In genomic region chr17:42363767-42364585, GRCh38 we compare ENCODE assay signal across 13 cellular contexts. TPM values are rescaled to one million over a fixed set of nuclear protein-coding genes. Genes with fewer than 3 reads are reported as not detected.
DNase-seq lines count a peak whose midpoint lies in the region; ATAC-seq and TF ChIP-seq lines count a peak whose summit lies in the region.
"Had no signal": no experiment of that assay in that cellular context is flagged by ENCODE, and none has a peak within 500 bp of the region (broad histone marks: within the 10 kb centered on the region; RNA-seq: fewer than 3 reads in every experiment).

No MANE protein-coding gene starts in this region.

- H3K9me3 Mint-ChIP-seq in CD8-positive, alpha-beta T cell: no peaks in the 10 kb centered on the region
- H3K9me3 Mint-ChIP-seq in natural killer cell (no peaks in the 10 kb centered on the region), type B pancreatic cell (no peaks in the 10 kb centered on the region)

- DNase-seq in CD8-positive, alpha-beta T cell: no peak
- DNase-seq in OCI-M1 (lab: John Stamatoyannopoulos, UW) (peak; percentile 62), breast epithelium (ENCODE audit: low spot score in 2 of 2) (no peak), natural killer cell (no peak), testis (no peak), type B pancreatic cell (ENCODE audit: extremely low spot score, unreplicated experiment) (no peak)
- DNase-seq: DMS153; effector CD8-positive, alpha-beta T cell; NCI-H1105; stimulated activated CD8-positive, alpha-beta memory T cell treated with anti-CD3 and anti-CD28 coated beads, Interleukin-4, amount 100 ng/mL, for 48 hours had no signal

- no peaks in the 10 kb centered on the region for H3K36me3 ChIP-seq in CD8-positive, alpha-beta T cell (ENCODE audit: insufficient read depth, low read length)
- H3K36me3 ChIP-seq in breast epithelium (no peaks in the 10 kb centered on the region), testis (ENCODE audit: low read depth, missing control alignments) (no peaks in the 10 kb centered on the region)

- POLR2A ChIA-PET in CD8-positive, alpha-beta T cell (lab: Charles Lee): interaction anchor here (2.5 to 3.6 kb wide), 2 partner anchors 25 kb away, joined by 13 to 15 read pairs; partner anchors contain the start of gene STAT3

- H3K9me3 ChIP-seq in CD8-positive, alpha-beta T cell (ENCODE audit: low read length): no peaks in the 10 kb centered on the region
- H3K9me3 ChIP-seq in breast epithelium: no peaks in the 10 kb centered on the region
- H3K9me3 ChIP-seq in testis: no peaks in the 10 kb centered on the region

- CTCF ChIA-PET in CD8-positive, alpha-beta T cell (lab: Charles Lee): interaction anchor here (0.6 kb wide), 1 partner anchor 10 kb away, joined by 3 read pairs; no protein-coding TSS in a partner anchor

- peak overlapping the region; percentile 42 for H3K27ac Mint-ChIP-seq in CD8-positive, alpha-beta T cell
- peak overlapping the region; percentile 14 to 66 for H3K27ac Mint-ChIP-seq in natural killer cell
- no peak overlapping the region for H3K27ac Mint-ChIP-seq in type B pancreatic cell
- H3K27ac Mint-ChIP-seq: progenitor cell of endocrine pancreas had no signal

- H3K4me3 ChIP-seq in CD8-positive, alpha-beta T cell (ENCODE audit: low read depth, low read length): no peak overlapping the region
- H3K4me3 ChIP-seq in breast epithelium: peak overlapping the region in 1 of 3 donors; percentile 21
- H3K4me3 ChIP-seq in testis: no peak overlapping the region

- H3K4me1 Mint-ChIP-seq in CD8-positive, alpha-beta T cell (ENCODE audit: low read depth): peaks cover 71% of the 10 kb centered on the region
- H3K4me1 Mint-ChIP-seq in natural killer cell: peaks cover 75 to 83% of the 10 kb centered on the region in 2 donors
- H3K4me1 Mint-ChIP-seq in type B pancreatic cell (ENCODE audit: unreplicated experiment): peaks cover 32% of the 10 kb centered on the region

- WGBS in testis, 2 donors: 70 to 72% methylated on average over 7 of the region's 7 CpGs

- no peaks in the 10 kb centered on the region for H3K27me3 ChIP-seq in CD8-positive, alpha-beta T cell (ENCODE audit: insufficient read depth, low read length)
- H3K27me3 ChIP-seq in breast epithelium (no peaks in the 10 kb centered on the region), testis (no peaks in the 10 kb centered on the region)

- ATAC-seq in CD8-positive, alpha-beta T cell: no peak
- ATAC-seq in natural killer cell: no peak
- no peak for ATAC-seq in HG03175 (IDR thresholded peaks at IDR 0.05; ENCODE audit: unreplicated experiment)
- no peak for ATAC-seq in HG02623 (IDR thresholded peaks at IDR 0.05; ENCODE audit: unreplicated experiment)

- no peak overlapping the region for H3K4me3 Mint-ChIP-seq in CD8-positive, alpha-beta T cell
- H3K4me3 Mint-ChIP-seq in natural killer cell: peak overlapping the region; percentile 4
- no peak overlapping the region for H3K4me3 Mint-ChIP-seq in type B pancreatic cell

- H3K4me1 ChIP-seq in CD8-positive, alpha-beta T cell (ENCODE audit: insufficient read depth, low read length): peaks cover 42% of the 10 kb centered on the region
- peaks cover 14% of the 10 kb centered on the region in 2 donors for H3K4me1 ChIP-seq in breast epithelium
- H3K4me1 ChIP-seq in testis: peaks cover 24% of the 10 kb centered on the region

- no peaks in the 10 kb centered on the region for H3K27me3 Mint-ChIP-seq in CD8-positive, alpha-beta T cell (ENCODE audit: low read depth)
- H3K27me3 Mint-ChIP-seq in natural killer cell (ENCODE audit: low read depth in 2 of 2): no peaks in the 10 kb centered on the region
- no peaks in the 10 kb centered on the region for H3K27me3 Mint-ChIP-seq in type B pancreatic cell

- TF ChIP-seq CTCF in CD8-positive, alpha-beta T cell (IDR thresholded peaks at IDR 0.05): no peak
- no peak for TF ChIP-seq CTCF in breast epithelium (IDR thresholded peaks at IDR 0.05)
- TF ChIP-seq CTCF in natural killer cell (IDR thresholded peaks at IDR 0.05): no peak
- TF ChIP-seq CTCF in testis (IDR thresholded peaks at IDR 0.05): no peak
- no peak for TF ChIP-seq CTCF in type B pancreatic cell (conservative IDR thresholded peaks at IDR 0.05)

- intact Hi-C loops in CD8-positive, alpha-beta T cell (cut with DNase I, micrococcal nuclease): no loop called here
- intact Hi-C loops in breast epithelium (cut with DNase I; ENCODE audit: low total_unique reads) (no loop called here), natural killer cell (cut with micrococcal nuclease) (no loop called here), testis (cut with DNase I; ENCODE audit: low total_unique reads) (no loop called here)

- peaks cover 40% of the 10 kb centered on the region for H3K36me3 Mint-ChIP-seq in CD8-positive, alpha-beta T cell
- H3K36me3 Mint-ChIP-seq in natural killer cell (no peaks in the 10 kb centered on the region), type B pancreatic cell (peaks cover 3% of the 10 kb centered on the region)

- no peak for TF ChIP-seq POLR2A in breast epithelium (IDR thresholded peaks at IDR 0.05)
- no peak for TF ChIP-seq POLR2A in testis (IDR thresholded peaks at IDR 0.05)

- H3K27ac ChIP-seq in CD8-positive, alpha-beta T cell (ENCODE audit: low read depth, low read length): no peak overlapping the region
- H3K27ac ChIP-seq in breast epithelium (peak overlapping the region; percentile 66 to 72), testis (peak overlapping the region in 1 of 2 donors; percentile 32)

RNA-seq across cellular contexts. Expression of gene STAT3, which starts 24.3 kb away (rescaled TPM):
- total RNA-seq in CD8-positive, alpha-beta T cell: 100 to 1,000 TPM; 338 to 343 TPM
- 100 to 1,000 TPM; 193 to 322 (median 238) TPM for total RNA-seq in breast epithelium
- 100 to 1,000 TPM; 190 to 246 (median 206) TPM for total RNA-seq in natural killer cell
- total RNA-seq in testis: 100 to 1,000 TPM; 107 to 117 TPM
- polyA plus RNA-seq in testis (ENCODE audit: insufficient read depth, low read depth, low replicate concordance): 69.5 TPM
- total RNA-seq in type B pancreatic cell (ENCODE audit: low replicate concordance): 64.9 and 80.1 TPM in 2 replicates

RNA-seq across cellular contexts. Expression of gene CAVIN1, which starts 59.1 kb away (rescaled TPM):
- not detected for total RNA-seq in CD8-positive, alpha-beta T cell
- 100 to 1,000 TPM; 288 to 554 (median 306) TPM for total RNA-seq in breast epithelium
- under 1 TPM in 2 of 3 donors, not detected in 1; 0.11 to 0.20 TPM for total RNA-seq in natural killer cell
- total RNA-seq in testis: 10 to 100 TPM; 49.4 to 68.4 TPM
- polyA plus RNA-seq in testis (ENCODE audit: insufficient read depth, low read depth, low replicate concordance): 106 TPM
- total RNA-seq in type B pancreatic cell (ENCODE audit: low replicate concordance): 21.9 and 49.0 TPM in 2 replicates

Comparison
In these comparisons a context has a peak if more than half of its experiments do, and no peak if none do; other contexts are left out.
1. RNA of gene CAVIN1, which starts 59.1 kb away (total RNA-seq): 288 to 554 TPM in breast epithelium, 49.4 to 68.4 TPM in testis and 21.9 to 49.0 TPM in type B pancreatic cell; 0.11 to 0.20 TPM in natural killer cell and not detected in CD8-positive, alpha-beta T cell; every median in the first group is over 10 times any median in the second.